In the genomic region with DNA sequence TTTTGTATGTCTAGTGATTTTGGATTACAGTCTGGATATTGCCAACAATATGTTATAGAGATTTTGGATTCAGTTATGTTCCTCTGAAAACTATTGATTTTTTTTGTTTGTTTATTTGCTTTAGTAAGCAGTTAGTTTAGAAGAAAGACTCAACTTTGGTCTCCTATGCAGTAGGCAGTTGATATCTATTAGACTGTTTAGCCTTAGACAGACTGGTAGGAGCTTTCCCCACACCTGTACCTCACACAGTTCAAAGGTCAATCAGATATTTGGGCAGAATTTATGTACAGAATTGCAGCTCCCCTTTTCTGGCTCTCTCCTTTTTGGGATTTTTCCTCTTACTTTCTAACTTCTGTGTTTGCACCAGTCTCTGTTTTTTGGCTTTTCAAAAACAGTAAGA, we compare ENCODE assay signal across 1 cellular context.
TF ChIP-seq lines count a peak whose summit lies in the region.

No MANE protein-coding gene starts in this region.

TF ChIP-seq in HepG2, 621 proteins besides CTCF, POLR2A, EP300 and RAD21 (continued from another document):
- TF ChIP-seq, protein P1, sequence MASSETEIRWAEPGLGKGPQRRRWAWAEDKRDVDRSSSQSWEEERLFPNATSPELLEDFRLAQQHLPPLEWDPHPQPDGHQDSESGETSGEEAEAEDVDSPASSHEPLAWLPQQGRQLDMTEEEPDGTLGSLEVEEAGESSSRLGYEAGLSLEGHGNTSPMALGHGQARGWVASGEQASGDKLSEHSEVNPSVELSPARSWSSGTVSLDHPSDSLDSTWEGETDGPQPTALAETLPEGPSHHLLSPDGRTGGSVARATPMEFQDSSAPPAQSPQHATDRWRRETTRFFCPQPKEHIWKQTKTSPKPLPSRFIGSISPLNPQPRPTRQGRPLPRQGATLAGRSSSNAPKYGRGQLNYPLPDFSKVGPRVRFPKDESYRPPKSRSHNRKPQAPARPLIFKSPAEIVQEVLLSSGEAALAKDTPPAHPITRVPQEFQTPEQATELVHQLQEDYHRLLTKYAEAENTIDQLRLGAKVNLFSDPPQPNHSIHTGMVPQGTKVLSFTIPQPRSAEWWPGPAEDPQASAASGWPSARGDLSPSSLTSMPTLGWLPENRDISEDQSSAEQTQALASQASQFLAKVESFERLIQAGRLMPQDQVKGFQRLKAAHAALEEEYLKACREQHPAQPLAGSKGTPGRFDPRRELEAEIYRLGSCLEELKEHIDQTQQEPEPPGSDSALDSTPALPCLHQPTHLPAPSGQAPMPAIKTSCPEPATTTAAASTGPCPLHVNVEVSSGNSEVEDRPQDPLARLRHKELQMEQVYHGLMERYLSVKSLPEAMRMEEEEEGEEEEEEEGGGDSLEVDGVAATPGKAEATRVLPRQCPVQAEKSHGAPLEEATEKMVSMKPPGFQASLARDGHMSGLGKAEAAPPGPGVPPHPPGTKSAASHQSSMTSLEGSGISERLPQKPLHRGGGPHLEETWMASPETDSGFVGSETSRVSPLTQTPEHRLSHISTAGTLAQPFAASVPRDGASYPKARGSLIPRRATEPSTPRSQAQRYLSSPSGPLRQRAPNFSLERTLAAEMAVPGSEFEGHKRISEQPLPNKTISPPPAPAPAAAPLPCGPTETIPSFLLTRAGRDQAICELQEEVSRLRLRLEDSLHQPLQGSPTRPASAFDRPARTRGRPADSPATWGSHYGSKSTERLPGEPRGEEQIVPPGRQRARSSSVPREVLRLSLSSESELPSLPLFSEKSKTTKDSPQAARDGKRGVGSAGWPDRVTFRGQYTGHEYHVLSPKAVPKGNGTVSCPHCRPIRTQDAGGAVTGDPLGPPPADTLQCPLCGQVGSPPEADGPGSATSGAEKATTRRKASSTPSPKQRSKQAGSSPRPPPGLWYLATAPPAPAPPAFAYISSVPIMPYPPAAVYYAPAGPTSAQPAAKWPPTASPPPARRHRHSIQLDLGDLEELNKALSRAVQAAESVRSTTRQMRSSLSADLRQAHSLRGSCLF (CRISPR knock-in tag; IDR thresholded peaks at IDR 0.05; ENCODE audit: borderline replicate concordance): no peak
- TF ChIP-seq, protein P2, sequence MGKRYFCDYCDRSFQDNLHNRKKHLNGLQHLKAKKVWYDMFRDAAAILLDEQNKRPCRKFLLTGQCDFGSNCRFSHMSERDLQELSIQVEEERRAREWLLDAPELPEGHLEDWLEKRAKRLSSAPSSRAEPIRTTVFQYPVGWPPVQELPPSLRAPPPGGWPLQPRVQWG (CRISPR knock-in tag; IDR thresholded peaks at IDR 0.05; ENCODE audit: borderline replicate concordance, low read depth): no peak
- peak; percentile 51; the same call in 1 of the 2 replicates for TF ChIP-seq ONECUT2 (CRISPR knock-in tag; IDR thresholded peaks at IDR 0.05)
